8 cellular contexts compared by ENCODE assay signal in the genomic region with DNA sequence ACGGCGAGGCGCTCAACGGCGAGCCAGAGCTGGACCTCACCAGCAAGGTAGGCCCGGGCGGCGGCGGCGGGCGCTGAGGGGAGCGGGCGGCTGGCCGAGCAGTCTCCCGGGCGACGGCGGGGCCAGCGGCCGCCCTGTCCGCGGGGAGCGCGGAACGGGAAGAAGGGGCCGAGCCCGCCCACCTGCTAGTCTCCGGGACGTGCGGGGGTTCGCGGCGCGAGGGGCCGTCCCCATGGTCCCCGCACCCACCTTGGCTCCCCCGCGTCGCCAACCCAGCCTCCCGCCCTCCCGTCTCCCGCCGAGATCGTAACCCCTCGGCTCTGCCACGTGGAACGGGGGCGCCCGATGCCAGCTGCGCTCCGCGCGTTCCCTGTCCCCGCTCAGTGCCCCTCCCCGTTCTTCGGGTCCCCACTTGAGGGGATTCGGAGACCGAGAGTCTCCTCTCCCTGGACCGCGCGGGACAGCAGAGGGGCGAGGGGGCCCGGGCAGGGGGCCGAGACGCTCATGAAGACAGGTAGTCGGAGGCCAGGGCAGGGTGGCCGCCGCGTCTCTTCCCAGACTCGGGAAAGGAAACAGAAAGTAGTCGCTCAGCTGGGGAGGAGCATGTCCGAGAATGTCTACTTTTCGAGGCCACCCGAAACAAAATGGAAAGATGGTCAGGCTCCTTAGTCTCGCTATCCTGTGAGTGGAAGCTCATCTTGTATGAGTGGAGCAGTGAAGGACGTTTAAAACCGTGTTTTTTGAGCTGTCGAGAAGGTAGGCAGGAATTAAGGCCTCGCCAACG. TPM values are rescaled to one million over a fixed set of nuclear protein-coding genes. Genes with fewer than 3 reads are reported as not detected.
DNase-seq lines count a peak whose midpoint lies in the region; ATAC-seq and TF ChIP-seq lines count a peak whose summit lies in the region.

No MANE protein-coding gene starts in this region.

- H3K4ac ChIP-seq in IMR-90 (ENCODE audit: low read depth, low read length): peak overlapping the region; percentile 91

- H3K27me3 ChIP-seq in IMR-90 (ENCODE audit: control insufficient read depth, insufficient read depth, low read length) (no peaks in the 10 kb centered on the region), esophagus (ENCODE audit: control insufficient read depth in 1 of 2, insufficient read depth in 2 of 2, low read length in 2 of 2) (no peaks in the 10 kb centered on the region), testis (no peaks in the 10 kb centered on the region)

- TF ChIP-seq POLR2A in IMR-90 (IDR thresholded peaks at IDR 0.05; ENCODE audit: low read depth, low read length): no peak
- TF ChIP-seq POLR2A in testis (IDR thresholded peaks at IDR 0.05): no peak

- 0 out of 3 replicates have a peak overlapping the region, but pooled peaks have one; percentile 29 for H2BK15ac ChIP-seq in IMR-90 (ENCODE audit: low read depth, low read length)

- H2BK5ac ChIP-seq in IMR-90 (ENCODE audit: low read depth, low read length, poor library complexity, severe bottlenecking): peak overlapping the region; percentile 77

- H3K23ac ChIP-seq in IMR-90 (ENCODE audit: low read depth, low read length): peak overlapping the region; percentile 99

- WGBS in IMR-90 (ENCODE audit: extremely low coverage in 2 of 2, insufficient read length in 1 of 2), 2 experiments: 1% methylated on average over 51 of the region's 80 CpGs; no CpG with 5 or more reads in 1 of the 2 experiments
- 0% methylated on average over 62 to 80 of the region's 80 CpGs for WGBS in esophagus, 2 donors
- WGBS in testis, 2 donors: 1% methylated on average over 42 to 67 of the region's 80 CpGs

- H3K18ac ChIP-seq in IMR-90 (ENCODE audit: low read depth, low read length): peak overlapping the region; percentile 21; the same call in 1 of the 2 replicates

- dilution Hi-C loops in IMR-90 (cut with HindIII; ENCODE audit: low sequenced_read_pairs, unreplicated experiment): no loop called here

- H3K9ac ChIP-seq in IMR-90 (ENCODE audit: low read depth, low read length): peak overlapping the region; percentile 64

- H4K5ac ChIP-seq in IMR-90 (ENCODE audit: low read depth, low read length): no peak overlapping the region

- H2AK5ac ChIP-seq in IMR-90 (ENCODE audit: low read depth, low read length): peak overlapping the region; percentile 60

- H3K36me3 ChIP-seq in IMR-90 (ENCODE audit: control insufficient read depth, insufficient read depth, low read length) (peaks cover 1% of the 10 kb centered on the region; the same call in 1 of the 2 replicates), esophagus (ENCODE audit: control insufficient read depth in 2 of 2, insufficient read depth in 2 of 2, low read length in 1 of 2) (peaks cover 0 to 3% of the 10 kb centered on the region in 2 donors), testis (ENCODE audit: low read depth, missing control alignments) (no peaks in the 10 kb centered on the region)

- H3K9me3 ChIP-seq in IMR-90 (ENCODE audit: control insufficient read depth, insufficient read depth, low read length) (no peaks in the 10 kb centered on the region), esophagus (ENCODE audit: control insufficient read depth in 2 of 2, insufficient read depth in 1 of 2, low read depth in 1 of 2, low read length in 1 of 2) (no peaks in the 10 kb centered on the region), testis (no peaks in the 10 kb centered on the region)

- H3K14ac ChIP-seq in IMR-90 (replicated peaks; ENCODE audit: low read depth, low read length): peak overlapping the region; percentile 87

- peaks cover 49% of the 10 kb centered on the region for H4K20me1 ChIP-seq in IMR-90 (ENCODE audit: insufficient read depth, low read length)

- H3K9me1 ChIP-seq in IMR-90 (ENCODE audit: insufficient read depth, low read length): peaks cover 21% of the 10 kb centered on the region

- peak; percentile 48 for DNase-seq in activated naive CD4-positive, alpha-beta T cell treated with Interleukin-2 at 50 U/mL for 16 hours
- DNase-seq in activated naive CD4-positive, alpha-beta T cell (lab: John Stamatoyannopoulos, UW): no peak
- DNase-seq in IMR-90 (peak; percentile 27), myocyte (ENCODE audit: low read depth) (peak; percentile 43), testis (peak; percentile 45), GOT3 (lab: John Stamatoyannopoulos, UW) (no peak)
- DNase-seq in activated CD8-positive, alpha-beta memory T cell treated with anti-CD3 and anti-CD28 coated beads for 24 hours: peak; percentile 73

- intact Hi-C loops in IMR-90 (cut with micrococcal nuclease) (loop anchor here (10.0 kb wide), 1 partner anchor 651 kb away; a partner anchor contains a TSS), testis (cut with DNase I; ENCODE audit: low total_unique reads) (loop anchor here (10.0 kb wide), 1 partner anchor 49 kb away; a partner anchor contains a TSS)

- H4K8ac ChIP-seq in IMR-90 (ENCODE audit: low read depth in 2 of 2, low read length in 2 of 2): peak overlapping the region in 1 of 2 experiments; percentile 48; a peak in 1 of 4 replicates

- H2AFZ ChIP-seq in IMR-90 (replicated peaks; ENCODE audit: low read length, poor library complexity): peak overlapping the region; percentile 92

- peaks cover 6 to 57% of the 10 kb centered on the region in 2 experiments; a peak in 2 of 4 replicates for H3K79me1 ChIP-seq in IMR-90 (ENCODE audit: low read depth in 1 of 2, low read length in 2 of 2)

- CTCF ChIA-PET in IMR-90 (lab: Yijun Ruan, JAX): interaction anchor here (0.7 to 1.5 kb wide), 2 partner anchors 12 to 19 kb away, joined by 3 read pairs; no protein-coding TSS in a partner anchor

- H2BK20ac ChIP-seq in IMR-90 (ENCODE audit: low read depth, low read length): no peak overlapping the region

- ATAC-seq in IMR-90 (ENCODE audit: low read depth): peak; percentile 15

- peak overlapping the region; percentile 75 for H3K56ac ChIP-seq in IMR-90 (ENCODE audit: extremely low read depth, insufficient read depth, low read length)

- H3K4me1 ChIP-seq in IMR-90 (ENCODE audit: control insufficient read depth, insufficient read depth, low read length) (peaks cover 7% of the 10 kb centered on the region), esophagus (ENCODE audit: control insufficient read depth in 2 of 2, insufficient read depth in 2 of 2, low read length in 1 of 2) (peaks cover 0 to 7% of the 10 kb centered on the region in 2 donors), testis (peaks cover 25% of the 10 kb centered on the region)

- peak overlapping the region; percentile 72 for H3K27ac ChIP-seq in IMR-90 (ENCODE audit: insufficient read depth, low read length)
- H3K27ac ChIP-seq in esophagus (ENCODE audit: low read depth in 2 of 2, low read length in 1 of 2): peak overlapping the region; percentile 96 to 97
- peak overlapping the region; percentile 91 to 95 for H3K27ac ChIP-seq in testis

- H3K4me3 ChIP-seq in IMR-90 (ENCODE audit: insufficient read depth, low read depth, low read length) (peak overlapping the region; percentile 69), esophagus (ENCODE audit: low read depth in 1 of 2, low read length in 2 of 2) (peak overlapping the region; percentile 86 to 97), testis (peak overlapping the region; percentile 83 to 89)

- H3K4me2 ChIP-seq in IMR-90 (ENCODE audit: low read depth, low read length): peak overlapping the region; percentile 92

- no TSS peak for BruUV-seq in IMR-90 (replicated peaks; lab: Mats Ljungman, UMichigan)

- no peak overlapping the region for H2BK120ac ChIP-seq in IMR-90 (ENCODE audit: low read depth, low read length)

- in situ Hi-C loops in IMR-90 (cut with MboI; ENCODE audit: low sequenced_read_pairs): no loop called here

- no peak for TF ChIP-seq CTCF in IMR-90 (conservative IDR thresholded peaks at IDR 0.05; ENCODE audit: low read depth, low read length)
- TF ChIP-seq CTCF in testis (IDR thresholded peaks at IDR 0.05): peak in 1 of 3 experiments; percentile 0

- H4K91ac ChIP-seq in IMR-90 (ENCODE audit: insufficient read depth, low read depth, low read length): peak overlapping the region; percentile 53; the same call in 1 of the 2 replicates

- POLR2A ChIA-PET in IMR-90 (lab: Charles Lee; ENCODE audit: unreplicated experiment): no interaction called here

- H2AK9ac ChIP-seq in IMR-90 (replicated peaks; ENCODE audit: low read depth, low read length, poor library complexity): peak overlapping the region; percentile 97

- TF ChIP-seq RAD21 in IMR-90 (IDR thresholded peaks at IDR 0.05; ENCODE audit: low read length): no peak

RNA-seq across cellular contexts. Expression of a gene that starts 0.5 kb away (rescaled TPM):
- total RNA-seq in IMR-90 (2012; rRNA removed): 12.4 and 21.4 TPM in 2 replicates
- 24.9 and 29.5 TPM in 2 replicates for polyA plus RNA-seq in IMR-90 (2012; rRNA removed)
- 11.2 and 16.9 TPM in 2 replicates for polyA plus RNA-seq in IMR-90 (2012; cell fraction: cytosol; rRNA removed)
- 63.4 and 70.2 TPM in 2 replicates for polyA plus RNA-seq in IMR-90 (2012; cell fraction: nucleus; rRNA removed; ENCODE audit: low replicate concordance)
- 10 to 100 TPM; 12.5 to 19.4 TPM for polyA plus RNA-seq in esophagus
- 31.4 and 36.9 TPM in 2 replicates for total RNA-seq in myocyte
- polyA plus RNA-seq in myocyte (2012): 36.3 TPM
- total RNA-seq in testis: 10 to 100 TPM; 81.5 to 89.8 TPM
- 53.1 TPM for polyA plus RNA-seq in testis (ENCODE audit: insufficient read depth, low read depth, low replicate concordance)

RNA-seq across cellular contexts. Expression of a gene that starts 5.5 kb away (rescaled TPM):
- total RNA-seq in IMR-90 (2012; rRNA removed) (32.5 and 35.8 TPM in 2 replicates), myocyte (59.2 and 59.4 TPM in 2 replicates), testis (10 to 100 TPM; 70.3 to 91.0 TPM)
- polyA plus RNA-seq in IMR-90 (2012; rRNA removed) (28.2 and 30.2 TPM in 2 replicates), esophagus (10 to 100 TPM in 1 of 2 donors, 1 to 10 TPM in 1; 9.2 to 16.5 TPM), testis (ENCODE audit: insufficient read depth, low read depth, low replicate concordance) (40.9 TPM)
- 16.3 and 22.1 TPM in 2 replicates for polyA plus RNA-seq in IMR-90 (2012; cell fraction: cytosol; rRNA removed)
- polyA plus RNA-seq in IMR-90 (2012; cell fraction: nucleus; rRNA removed; ENCODE audit: low replicate concordance): 36.9 and 86.4 TPM in 2 replicates
- polyA plus RNA-seq in myocyte (2012): 42.6 TPM

RNA-seq across cellular contexts. Expression of a gene that starts 24.5 kb away (rescaled TPM):
- total RNA-seq in IMR-90 (2012; rRNA removed) (78.0 and 139 TPM in 2 replicates), myocyte (54.7 and 56.4 TPM in 2 replicates), testis (10 to 100 TPM; 44.3 to 57.6 TPM)
- polyA plus RNA-seq in IMR-90 (2012; rRNA removed) (31.9 and 38.7 TPM in 2 replicates), esophagus (10 to 100 TPM; 14.4 to 41.1 TPM), testis (ENCODE audit: insufficient read depth, low read depth, low replicate concordance) (95.1 TPM)
- polyA plus RNA-seq in IMR-90 (2012; cell fraction: cytosol; rRNA removed): 23.3 and 33.4 TPM in 2 replicates
- polyA plus RNA-seq in IMR-90 (2012; cell fraction: nucleus; rRNA removed; ENCODE audit: low replicate concordance): 3.9 and 15.0 TPM in 2 replicates
- 61.4 TPM for polyA plus RNA-seq in myocyte (2012)

RNA-seq across cellular contexts. Expression of a gene that starts 49.5 kb away (rescaled TPM):
- total RNA-seq in IMR-90 (2012; rRNA removed) (25.6 and 27.8 TPM in 2 replicates), myocyte (181 and 248 TPM in 2 replicates), testis (100 to 1,000 TPM; 295 to 331 TPM)
- polyA plus RNA-seq in IMR-90 (2012; rRNA removed) (50.0 and 57.3 TPM in 2 replicates), esophagus (10 to 100 TPM; 61.7 to 70.1 TPM), testis (ENCODE audit: insufficient read depth, low read depth, low replicate concordance) (90.8 TPM)
- polyA plus RNA-seq in IMR-90 (2012; cell fraction: cytosol; rRNA removed): 42.6 and 49.1 TPM in 2 replicates
- polyA plus RNA-seq in IMR-90 (2012; cell fraction: nucleus; rRNA removed; ENCODE audit: low replicate concordance): 32.0 and 72.8 TPM in 2 replicates
- 84.4 TPM for polyA plus RNA-seq in myocyte (2012)

RNA-seq across cellular contexts. Expression of a gene that starts 49.9 kb away (rescaled TPM):
- 13.8 and 14.2 TPM in 2 replicates for total RNA-seq in IMR-90 (2012; rRNA removed)
- polyA plus RNA-seq in IMR-90 (2012; rRNA removed): 25.4 and 30.0 TPM in 2 replicates
- 16.5 and 23.9 TPM in 2 replicates for polyA plus RNA-seq in IMR-90 (2012; cell fraction: cytosol; rRNA removed)
- 8.7 and 26.5 TPM in 2 replicates for polyA plus RNA-seq in IMR-90 (2012; cell fraction: nucleus; rRNA removed; ENCODE audit: low replicate concordance)
- polyA plus RNA-seq in esophagus: 10 to 100 TPM; 24.1 to 28.9 TPM
- total RNA-seq in myocyte: 15.5 and 20.3 TPM in 2 replicates
- polyA plus RNA-seq in myocyte (2012): 41.4 TPM
- 10 to 100 TPM; 24.9 to 30.9 TPM for total RNA-seq in testis
- polyA plus RNA-seq in testis (ENCODE audit: insufficient read depth, low read depth, low replicate concordance): 50.8 TPM

Comparison
In these comparisons a context has a peak if more than half of its experiments do, and no peak if none do; other contexts are left out.
1. DNase-seq: peak in activated naive CD4-positive, alpha-beta T cell treated with Interleukin-2 at 50 U/mL for 16 hours (single experiment), IMR-90 (single experiment), activated CD8-positive, alpha-beta memory T cell treated with anti-CD3 and anti-CD28 coated beads for 24 hours (single experiment), myocyte (single experiment) and testis (single experiment); none in activated naive CD4-positive, alpha-beta T cell (0 of 4) and GOT3 (single experiment).
2. Peak in every context shown above with its lines, with median percentiles within 50 percentile points of each other: H3K27ac ChIP-seq and H3K4me3 ChIP-seq.